In genomic region chr19:913080-913748, GRCh38 we compare ENCODE assay signal across 8 cellular contexts.
DNase-seq lines count a peak whose midpoint lies in the region; ATAC-seq and TF ChIP-seq lines count a peak whose summit lies in the region.

Gene R3HDM4 (minus strand): TSS chr19:913219. CDS start chr19:913157, 62 bp downstream.

- no peak for TF ChIP-seq CTCF in choroid plexus epithelial cell (conservative IDR thresholded peaks at IDR 0.05; ENCODE audit: low read depth, low read length)

- H3K27ac ChIP-seq in layer of hippocampus (ENCODE audit: low read depth, low read length), result peak within 1 kb of the TSS; percentile 73

- peaks cover 11% of the 10 kb centered on the region for H3K27me3 ChIP-seq in layer of hippocampus (ENCODE audit: control insufficient read depth, insufficient read depth, low read length)

- peak; percentile 64 for ATAC-seq in GM19324 (IDR thresholded peaks at IDR 0.05; ENCODE audit: low FRiP score, unreplicated experiment)

- H3K4me3 ChIP-seq in choroid plexus epithelial cell (ENCODE audit: low read depth, low read length), result peak within 1 kb of the TSS; percentile 86

- in situ Hi-C loops in KBM-7 (cut with MboI; ENCODE audit: low pct_unique_long_range_greater_than_20kb, low sequenced_read_pairs), result no loop called here

- DNase-seq in AG20443 (ENCODE audit: low spot score), result peak; percentile 97
- DNase-seq in MV-4-11 (lab: John Stamatoyannopoulos, UW), result peak; percentile 31
- peak; percentile 86 for DNase-seq in activated CD4-positive, alpha-beta T cell treated with anti-CD3 and anti-CD28 coated beads for 48 hours
- DNase-seq in choroid plexus epithelial cell (ENCODE audit: low read depth), result peak; percentile 49
- peak; percentile 71 to 81 (median 75) for DNase-seq in stimulated activated CD4-positive, alpha-beta T cell treated with anti-CD3 and anti-CD28 coated beads, Interleukin-1b, Interleukin-23, amount 100 ng/mL, for 24 hours (ENCODE audit: low read depth in 4 of 4, low spot score in 1 of 4)
- no peak for DNase-seq in KBM-7
